8 cellular contexts compared by ENCODE assay signal in genomic region chr2:176092270-176093144, GRCh38. TPM values are rescaled to one million over a fixed set of nuclear protein-coding genes. Genes with fewer than 3 reads are reported as not detected.
DNase-seq lines count a peak whose midpoint lies in the region; ATAC-seq and TF ChIP-seq lines count a peak whose summit lies in the region.

HOXD13 (plus strand) TSS chr2:176092721; CDS start chr2:176092891, 170 bp downstream.

- intact Hi-C loops in CD4-positive, alpha-beta T cell (cut with DNase I, micrococcal nuclease), result loop anchor here in 1 of 2 experiments (10.0 kb wide), 2 partner anchors 728 to 1398 kb away; no protein-coding TSS in a partner anchor

- H3K4me3 ChIP-seq in HFF-Myc (replicated peaks; ENCODE audit: low read depth, low read length) (peak within 1 kb of the TSS; percentile 56), Karpas-422 (ENCODE audit: low read length) (no peak within 1 kb of the TSS)

- ATAC-seq in CD4-positive, alpha-beta T cell (ENCODE audit: poor library complexity), result no peak
- no peak for ATAC-seq in activated T-helper 17 cell treated with anti-CD3 and anti-CD28 coated beads, Interleukin-2, amount 50 U/mL, for 72 hours (replicated peaks)
- ATAC-seq in naive B cell (ENCODE audit: low read depth in 2 of 2) (no peak), HG03565 (IDR thresholded peaks at IDR 0.05; ENCODE audit: unreplicated experiment) (no peak)

- CTCF ChIA-PET in CD4-positive, alpha-beta T cell (lab: Charles Lee), result no interaction called here

- no peak within 1 kb of the TSS for H2AFZ ChIP-seq in Karpas-422 (ENCODE audit: low read length)

- H3K9me3 ChIP-seq in CD4-positive, alpha-beta T cell (ENCODE audit: control insufficient read depth, low read length), result peaks cover 13% of the 10 kb centered on the region
- no peaks in the 10 kb centered on the region for H3K9me3 ChIP-seq in Karpas-422 (ENCODE audit: low read length)

- H4K20me1 ChIP-seq in Karpas-422 (ENCODE audit: insufficient read depth, low read depth, low read length), result no peaks in the 10 kb centered on the region

- H3K79me2 ChIP-seq in Karpas-422 (ENCODE audit: low read length), result no peaks in the 10 kb centered on the region

- H3K9ac ChIP-seq in Karpas-422 (ENCODE audit: low read length), result no peak within 1 kb of the TSS

- H3K27ac Mint-ChIP-seq in CD4-positive, alpha-beta T cell, result peak within 1 kb of the TSS; percentile 12
- no peak within 1 kb of the TSS for H3K27ac Mint-ChIP-seq in activated T-helper 17 cell treated with anti-CD3 and anti-CD28 coated beads, Interleukin-2, amount 50 U/mL, for 72 hours
- peak within 1 kb of the TSS in 5 of 6 donors; percentile 58 to 96 (median 78) for H3K27ac Mint-ChIP-seq in naive B cell

- DNase-seq in CD4-positive, alpha-beta T cell, result peak in 1 of 10 experiments; percentile 30
- no peak for DNase-seq in HFF-Myc (ENCODE audit: extremely low read depth, low read depth)
- no peak for DNase-seq in naive B cell
- DNase-seq in NCI-H2107 treated with DMSO at 0.1 percent for 48 hours (lab: John Stamatoyannopoulos, UW; ENCODE audit: unreplicated experiment), result no peak
- DNase-seq in activated CD4-positive, CD25-positive, alpha-beta regulatory T cell treated with anti-CD3 and anti-CD28 coated beads, Interleukin-2, amount 50 U/mL, for 72 hours, result no peak
- DNase-seq in Karpas-422, result no peak

- peak within 1 kb of the TSS; percentile 49 for H3K4me3 Mint-ChIP-seq in CD4-positive, alpha-beta T cell
- peak within 1 kb of the TSS; percentile 35 for H3K4me3 Mint-ChIP-seq in activated T-helper 17 cell treated with anti-CD3 and anti-CD28 coated beads, Interleukin-2, amount 50 U/mL, for 72 hours
- peak within 1 kb of the TSS; percentile 48 to 74 (median 68) for H3K4me3 Mint-ChIP-seq in naive B cell

- peaks cover 46% of the 10 kb centered on the region for H3K4me1 Mint-ChIP-seq in CD4-positive, alpha-beta T cell (ENCODE audit: low read depth)
- H3K4me1 Mint-ChIP-seq in activated T-helper 17 cell treated with anti-CD3 and anti-CD28 coated beads, Interleukin-2, amount 50 U/mL, for 72 hours, result peaks cover 4% of the 10 kb centered on the region
- H3K4me1 Mint-ChIP-seq in naive B cell, result peaks cover 27 to 28% (median 27%) of the 10 kb centered on the region in 3 donors

- H3K36me3 ChIP-seq in Karpas-422 (ENCODE audit: insufficient read depth, low read length), result no peaks in the 10 kb centered on the region

- no peaks in the 10 kb centered on the region for H3K36me3 Mint-ChIP-seq in CD4-positive, alpha-beta T cell (ENCODE audit: low read depth)
- H3K36me3 Mint-ChIP-seq in activated T-helper 17 cell treated with anti-CD3 and anti-CD28 coated beads, Interleukin-2, amount 50 U/mL, for 72 hours (ENCODE audit: low read depth), result peaks cover 23% of the 10 kb centered on the region
- H3K36me3 Mint-ChIP-seq in naive B cell, result peaks cover 0 to 7% of the 10 kb centered on the region in 2 donors

- POLR2A ChIA-PET in CD4-positive, alpha-beta T cell (lab: Charles Lee), result interaction anchor here (0.5 kb wide), 1 partner anchor 39 kb away, joined by 3 read pairs; no protein-coding TSS in a partner anchor

- peaks cover 93% of the 10 kb centered on the region for H3K27me3 Mint-ChIP-seq in CD4-positive, alpha-beta T cell
- H3K27me3 Mint-ChIP-seq in activated T-helper 17 cell treated with anti-CD3 and anti-CD28 coated beads, Interleukin-2, amount 50 U/mL, for 72 hours, result peaks cover 70% of the 10 kb centered on the region
- H3K27me3 Mint-ChIP-seq in naive B cell, result peaks cover 75 to 90% (median 85%) of the 10 kb centered on the region in 3 donors

- peaks cover 12% of the 10 kb centered on the region for H3K4me1 ChIP-seq in Karpas-422 (ENCODE audit: low read length)

- no peaks in the 10 kb centered on the region for H3K9me2 ChIP-seq in Karpas-422 (replicated peaks; ENCODE audit: insufficient read depth, low read length)

- H3K9me3 Mint-ChIP-seq in CD4-positive, alpha-beta T cell, result peaks cover 3% of the 10 kb centered on the region
- peaks cover 9% of the 10 kb centered on the region for H3K9me3 Mint-ChIP-seq in activated T-helper 17 cell treated with anti-CD3 and anti-CD28 coated beads, Interleukin-2, amount 50 U/mL, for 72 hours
- peaks cover 0 to 31% (median 19%) of the 10 kb centered on the region in 7 donors for H3K9me3 Mint-ChIP-seq in naive B cell

- no peak for TF ChIP-seq CTCF in CD4-positive, alpha-beta T cell (IDR thresholded peaks at IDR 0.05)
- TF ChIP-seq CTCF in HFF-Myc (IDR thresholded peaks at IDR 0.05; ENCODE audit: low read depth, low read length, missing control alignments), result no peak

- H3K4me2 ChIP-seq in Karpas-422 (ENCODE audit: low read depth, low read length, poor library complexity, severe bottlenecking), result no peak within 1 kb of the TSS

- H3K27ac ChIP-seq in CD4-positive, alpha-beta T cell (ENCODE audit: low read depth, low read length), result no peak within 1 kb of the TSS
- H3K27ac ChIP-seq in Karpas-422 (ENCODE audit: low read length), result no peak within 1 kb of the TSS

- peaks cover 92% of the 10 kb centered on the region for H3K27me3 ChIP-seq in CD4-positive, alpha-beta T cell (ENCODE audit: control insufficient read depth, insufficient read depth, low read length)
- H3K27me3 ChIP-seq in Karpas-422 (ENCODE audit: low read length), result no peaks in the 10 kb centered on the region

RNA-seq across cellular contexts. Expression of gene HOXD13, which starts in this region (rescaled TPM):
- total RNA-seq in CD4-positive, alpha-beta T cell, result not detected
- not detected for total RNA-seq in activated T-helper 17 cell treated with anti-CD3 and anti-CD28 coated beads, Interleukin-2, amount 50 U/mL, for 72 hours
- not detected for polyA plus RNA-seq in naive B cell (ENCODE audit: low read depth in 6 of 6)
- not detected in 2 replicates for total RNA-seq in Karpas-422 (2014; rRNA removed; shearing (Covaris generic); ENCODE audit: low replicate concordance)
